ENCODE assay signal across 10 cellular contexts in genomic region chr17:330993-331701, GRCh38. TPM values are rescaled to one million over a fixed set of nuclear protein-coding genes. Genes with fewer than 3 reads are reported as not detected.
DNase-seq lines count a peak whose midpoint lies in the region; ATAC-seq lines count a peak whose summit lies in the region.
"Had no signal": no experiment of that assay in that cellular context is flagged by ENCODE, and none has a peak within 500 bp of the region (broad histone marks: within the 10 kb centered on the region; RNA-seq: fewer than 3 reads in every experiment).

No MANE protein-coding gene starts in this region.

- peaks cover 5 to 12% of the 10 kb centered on the region in 2 donors for H3K36me3 ChIP-seq in duodenal mucosa (ENCODE audit: control insufficient read depth in 1 of 2, insufficient read depth in 2 of 2, low read length in 2 of 2)
- no peaks in the 10 kb centered on the region for H3K36me3 ChIP-seq in muscle layer of duodenum (ENCODE audit: control insufficient read depth in 1 of 2, insufficient read depth in 2 of 2, low read length in 2 of 2)
- H3K36me3 ChIP-seq in aorta (ENCODE audit: control insufficient read depth in 1 of 2, insufficient read depth in 2 of 2, low read length in 1 of 2), result no peaks in the 10 kb centered on the region

- ATAC-seq in aorta (ENCODE audit: low FRiP score) (peak; percentile 13), GM21576 (IDR thresholded peaks at IDR 0.05; ENCODE audit: unreplicated experiment) (no peak), GM19328 (IDR thresholded peaks at IDR 0.05; ENCODE audit: unreplicated experiment) (no peak)
- ATAC-seq: PC-3 had no signal

- H3K27ac ChIP-seq in duodenal mucosa (ENCODE audit: low read depth, low read length) (peak overlapping the region; percentile 3), muscle layer of duodenum (ENCODE audit: low read length) (peak overlapping the region; percentile 10), aorta (ENCODE audit: low read depth in 1 of 2, low read length in 2 of 2) (no peak overlapping the region)

- intact Hi-C loops in aorta (cut with DNase I), result no loop called here

- H3K4me1 ChIP-seq in duodenal mucosa (ENCODE audit: control insufficient read depth in 1 of 2, insufficient read depth in 2 of 2, low read length in 2 of 2) (peaks cover under 1 to 19% of the 10 kb centered on the region in 2 donors), muscle layer of duodenum (ENCODE audit: control insufficient read depth in 1 of 2, insufficient read depth in 2 of 2, low read length in 2 of 2) (peaks cover 0 to 14% of the 10 kb centered on the region in 2 donors), aorta (ENCODE audit: control insufficient read depth in 1 of 2, insufficient read depth in 2 of 2, low read length in 2 of 2) (no peaks in the 10 kb centered on the region)

- H3K27me3 ChIP-seq in duodenal mucosa (ENCODE audit: control insufficient read depth in 1 of 2, insufficient read depth in 2 of 2, low read length in 2 of 2) (no peaks in the 10 kb centered on the region), muscle layer of duodenum (ENCODE audit: low read depth, low read length) (no peaks in the 10 kb centered on the region), aorta (ENCODE audit: control insufficient read depth in 1 of 2, insufficient read depth in 2 of 2, low read length in 1 of 2) (no peaks in the 10 kb centered on the region)

- H3K4me3 ChIP-seq in duodenal mucosa (ENCODE audit: low read depth in 1 of 2, low read length in 2 of 2) (peak overlapping the region; percentile 43 to 50), muscle layer of duodenum (ENCODE audit: low read depth in 1 of 2, low read length in 2 of 2) (peak overlapping the region; percentile 33 to 48), aorta (ENCODE audit: low read length in 2 of 2) (no peak overlapping the region)

- DNase-seq in stimulated activated naive CD4-positive, alpha-beta T cell (lab: John Stamatoyannopoulos, UW), result peak in 4 of 6 experiments; percentile 25 to 57 (median 43)
- DNase-seq in stimulated activated naive CD4-positive, alpha-beta T cell treated with Interleukin-2 at 50 U/mL for 16 hours (lab: John Stamatoyannopoulos, UW), result no peak
- DNase-seq in aorta, result peak; percentile 73 to 79
- DNase-seq in activated CD8-positive, alpha-beta memory T cell treated with anti-CD3 and anti-CD28 coated beads for 24 hours, result no peak
- DNase-seq: activated gamma-delta T cell treated with Interleukin-2 at 50 U/mL for 16 hours, PC-3 had no signal

- H3K9ac ChIP-seq in duodenal mucosa (ENCODE audit: low read depth in 1 of 2, low read length in 2 of 2), result peak overlapping the region in 1 of 2 donors; percentile 18

- WGBS in aorta, 2 donors, result 37 to 61% methylated on average over 25 to 26 of the region's 26 CpGs

- no peaks in the 10 kb centered on the region for H3K9me3 ChIP-seq in duodenal mucosa (ENCODE audit: control insufficient read depth in 1 of 2, low read length in 2 of 2)
- no peaks in the 10 kb centered on the region for H3K9me3 ChIP-seq in muscle layer of duodenum (ENCODE audit: control insufficient read depth in 1 of 2, low read length in 2 of 2)
- no peaks in the 10 kb centered on the region for H3K9me3 ChIP-seq in aorta (ENCODE audit: control insufficient read depth, low read length)

RNA-seq across cellular contexts. Expression of gene RPH3AL, which starts 21.5 kb away (rescaled TPM):
- 10 to 100 TPM; 12.5 to 18.1 TPM for total RNA-seq in aorta
- polyA plus RNA-seq in aorta, result 1 to 10 TPM; 1.6 to 3.5 TPM

Comparison
In these comparisons a context has a peak if more than half of its experiments do, and no peak if none do; other contexts are left out.
1. DNase-seq: peak in stimulated activated naive CD4-positive, alpha-beta T cell (4 of 6) and aorta (2 of 2); none in stimulated activated naive CD4-positive, alpha-beta T cell treated with Interleukin-2 at 50 U/mL for 16 hours (single experiment) and activated CD8-positive, alpha-beta memory T cell treated with anti-CD3 and anti-CD28 coated beads for 24 hours (single experiment).
2. H3K27ac ChIP-seq: peak in duodenal mucosa (single experiment) and muscle layer of duodenum (single experiment); none in aorta (0 of 2).
3. H3K4me3 ChIP-seq: peak in duodenal mucosa (2 of 2) and muscle layer of duodenum (2 of 2); none in aorta (0 of 2).